1 cellular context compared by ENCODE assay signal in genomic region chr5:75010838-75011237, GRCh38.
TF ChIP-seq lines count a peak whose summit lies in the region.

No MANE protein-coding gene starts in this region.

TF ChIP-seq in HepG2, 621 proteins besides CTCF, POLR2A, EP300 and RAD21 (continued from another document):
- TF ChIP-seq CSRNP2 (CRISPR knock-in tag; conservative IDR thresholded peaks at IDR 0.05; ENCODE audit: low read depth) (no peak), GATAD2A (CRISPR knock-in tag; IDR thresholded peaks at IDR 0.05) (peak; percentile 62), RXRB (CRISPR knock-in tag; IDR thresholded peaks at IDR 0.05; ENCODE audit: borderline replicate concordance) (peak; percentile 71)
